In the genomic region with DNA sequence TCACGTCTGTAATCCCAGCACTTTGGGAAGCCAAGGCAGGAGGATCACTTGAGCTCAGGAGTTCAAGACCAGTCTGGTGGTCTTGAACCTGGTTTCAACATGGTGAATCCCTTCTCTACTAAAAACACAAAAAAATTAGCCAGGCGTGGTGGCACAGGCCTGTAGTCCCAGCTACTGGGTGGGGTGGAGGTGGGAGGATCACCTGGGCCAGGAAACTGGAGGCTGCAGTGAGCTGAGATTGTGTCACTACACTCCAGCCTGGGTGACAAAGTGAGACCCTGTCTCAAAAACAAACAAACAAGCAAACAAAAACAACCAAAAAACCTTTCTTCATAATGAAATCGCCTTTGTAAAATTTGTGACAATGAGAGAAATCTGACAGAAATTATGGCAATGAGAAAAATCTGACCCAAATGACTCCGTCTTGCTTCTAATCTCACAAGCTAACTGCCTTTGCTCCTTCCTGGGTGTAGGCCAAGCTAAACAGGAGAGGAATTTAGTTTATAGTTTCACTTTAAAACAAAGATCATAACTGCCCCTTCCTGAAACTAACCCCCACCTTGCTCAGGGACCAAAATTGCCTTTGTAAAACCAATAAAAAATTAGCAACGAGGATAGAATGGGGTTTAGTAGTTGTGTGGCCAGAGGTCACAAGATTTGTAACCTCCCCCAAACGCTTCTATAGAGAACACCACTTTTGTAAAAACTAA, we compare ENCODE assay signal across 1 cellular context.
TF ChIP-seq lines count a peak whose summit lies in the region.

No MANE protein-coding gene starts in this region.

TF ChIP-seq in GM23338, 12 proteins besides CTCF, POLR2A, EP300 and RAD21 (continued from another document):
- TF ChIP-seq, protein P1, sequence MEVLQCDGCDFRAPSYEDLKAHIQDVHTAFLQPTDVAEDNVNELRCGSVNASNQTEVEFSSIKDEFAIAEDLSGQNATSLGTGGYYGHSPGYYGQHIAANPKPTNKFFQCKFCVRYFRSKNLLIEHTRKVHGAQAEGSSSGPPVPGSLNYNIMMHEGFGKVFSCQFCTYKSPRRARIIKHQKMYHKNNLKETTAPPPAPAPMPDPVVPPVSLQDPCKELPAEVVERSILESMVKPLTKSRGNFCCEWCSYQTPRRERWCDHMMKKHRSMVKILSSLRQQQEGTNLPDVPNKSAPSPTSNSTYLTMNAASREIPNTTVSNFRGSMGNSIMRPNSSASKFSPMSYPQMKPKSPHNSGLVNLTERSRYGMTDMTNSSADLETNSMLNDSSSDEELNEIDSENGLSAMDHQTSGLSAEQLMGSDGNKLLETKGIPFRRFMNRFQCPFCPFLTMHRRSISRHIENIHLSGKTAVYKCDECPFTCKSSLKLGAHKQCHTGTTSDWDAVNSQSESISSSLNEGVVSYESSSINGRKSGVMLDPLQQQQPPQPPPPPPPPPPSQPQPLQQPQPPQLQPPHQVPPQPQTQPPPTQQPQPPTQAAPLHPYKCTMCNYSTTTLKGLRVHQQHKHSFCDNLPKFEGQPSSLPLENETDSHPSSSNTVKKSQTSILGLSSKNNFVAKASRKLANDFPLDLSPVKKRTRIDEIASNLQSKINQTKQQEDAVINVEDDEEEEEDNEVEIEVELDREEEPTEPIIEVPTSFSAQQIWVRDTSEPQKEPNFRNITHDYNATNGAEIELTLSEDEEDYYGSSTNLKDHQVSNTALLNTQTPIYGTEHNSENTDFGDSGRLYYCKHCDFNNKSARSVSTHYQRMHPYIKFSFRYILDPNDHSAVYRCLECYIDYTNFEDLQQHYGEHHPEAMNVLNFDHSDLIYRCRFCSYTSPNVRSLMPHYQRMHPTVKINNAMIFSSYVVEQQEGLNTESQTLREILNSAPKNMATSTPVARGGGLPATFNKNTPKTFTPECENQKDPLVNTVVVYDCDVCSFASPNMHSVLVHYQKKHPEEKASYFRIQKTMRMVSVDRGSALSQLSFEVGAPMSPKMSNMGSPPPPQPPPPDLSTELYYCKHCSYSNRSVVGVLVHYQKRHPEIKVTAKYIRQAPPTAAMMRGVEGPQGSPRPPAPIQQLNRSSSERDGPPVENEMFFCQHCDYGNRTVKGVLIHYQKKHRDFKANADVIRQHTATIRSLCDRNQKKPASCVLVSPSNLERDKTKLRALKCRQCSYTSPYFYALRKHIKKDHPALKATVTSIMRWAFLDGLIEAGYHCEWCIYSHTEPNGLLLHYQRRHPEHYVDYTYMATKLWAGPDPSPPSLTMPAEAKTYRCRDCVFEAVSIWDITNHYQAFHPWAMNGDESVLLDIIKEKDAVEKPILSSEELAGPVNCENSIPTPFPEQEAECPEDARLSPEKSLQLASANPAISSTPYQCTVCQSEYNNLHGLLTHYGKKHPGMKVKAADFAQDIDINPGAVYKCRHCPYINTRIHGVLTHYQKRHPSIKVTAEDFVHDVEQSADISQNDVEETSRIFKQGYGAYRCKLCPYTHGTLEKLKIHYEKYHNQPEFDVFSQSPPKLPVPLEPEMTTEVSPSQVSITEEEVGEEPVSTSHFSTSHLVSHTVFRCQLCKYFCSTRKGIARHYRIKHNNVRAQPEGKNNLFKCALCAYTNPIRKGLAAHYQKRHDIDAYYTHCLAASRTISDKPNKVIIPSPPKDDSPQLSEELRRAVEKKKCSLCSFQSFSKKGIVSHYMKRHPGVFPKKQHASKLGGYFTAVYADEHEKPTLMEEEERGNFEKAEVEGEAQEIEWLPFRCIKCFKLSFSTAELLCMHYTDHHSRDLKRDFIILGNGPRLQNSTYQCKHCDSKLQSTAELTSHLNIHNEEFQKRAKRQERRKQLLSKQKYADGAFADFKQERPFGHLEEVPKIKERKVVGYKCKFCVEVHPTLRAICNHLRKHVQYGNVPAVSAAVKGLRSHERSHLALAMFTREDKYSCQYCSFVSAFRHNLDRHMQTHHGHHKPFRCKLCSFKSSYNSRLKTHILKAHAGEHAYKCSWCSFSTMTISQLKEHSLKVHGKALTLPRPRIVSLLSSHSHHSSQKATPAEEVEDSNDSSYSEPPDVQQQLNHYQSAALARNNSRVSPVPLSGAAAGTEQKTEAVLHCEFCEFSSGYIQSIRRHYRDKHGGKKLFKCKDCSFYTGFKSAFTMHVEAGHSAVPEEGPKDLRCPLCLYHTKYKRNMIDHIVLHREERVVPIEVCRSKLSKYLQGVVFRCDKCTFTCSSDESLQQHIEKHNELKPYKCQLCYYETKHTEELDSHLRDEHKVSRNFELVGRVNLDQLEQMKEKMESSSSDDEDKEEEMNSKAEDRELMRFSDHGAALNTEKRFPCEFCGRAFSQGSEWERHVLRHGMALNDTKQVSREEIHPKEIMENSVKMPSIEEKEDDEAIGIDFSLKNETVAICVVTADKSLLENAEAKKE (CRISPR knock-in tag; IDR thresholded peaks at IDR 0.05) = no peak
- TF ChIP-seq EZH2 (IDR thresholded peaks at IDR 0.05; ENCODE audit: low read depth, unreplicated experiment) = no peak
- TF ChIP-seq ZNF331 (CRISPR knock-in tag; IDR thresholded peaks at IDR 0.05; ENCODE audit: low read depth) = no peak
- no peak for TF ChIP-seq NANOG (IDR thresholded peaks at IDR 0.05; ENCODE audit: borderline replicate concordance)
- TF ChIP-seq POLR2AphosphoS5 (IDR thresholded peaks at IDR 0.05; ENCODE audit: low read depth) = no peak
